In the genomic region with DNA sequence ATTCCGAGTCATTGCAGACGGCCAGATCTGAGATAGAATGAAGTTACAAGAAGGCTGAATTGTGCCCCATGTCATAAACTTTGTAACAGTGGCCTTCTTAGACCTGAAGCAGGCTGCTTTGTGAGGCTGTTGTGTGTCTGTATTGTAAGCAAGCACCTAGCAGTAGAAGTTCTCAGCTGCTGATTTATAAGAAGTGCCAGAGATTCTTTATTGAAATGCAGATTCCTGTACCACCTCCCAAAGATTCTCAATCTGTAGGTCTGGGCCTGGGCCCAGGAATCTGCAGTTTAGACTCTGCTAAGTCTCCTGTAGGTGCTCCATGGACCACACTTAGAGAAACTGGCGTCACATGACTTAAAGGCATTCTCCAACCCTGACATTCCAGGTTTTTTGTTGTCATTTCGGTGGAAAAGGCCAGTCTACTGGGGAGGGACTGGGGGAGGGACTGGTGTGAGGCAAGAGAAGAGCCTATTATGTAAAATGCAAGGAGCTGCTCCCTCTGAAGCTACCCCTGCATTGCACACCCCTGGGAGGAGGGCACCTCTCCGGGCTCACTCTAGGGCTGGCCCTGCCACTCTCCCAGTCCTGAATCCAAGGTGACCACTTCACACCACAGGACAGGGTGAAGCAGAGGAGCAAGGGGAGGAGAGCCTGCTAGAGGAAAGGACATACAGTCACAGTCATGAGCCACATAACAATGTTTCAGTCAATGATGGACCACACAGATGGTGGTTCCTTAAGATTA, we compare ENCODE assay signal across 1 cellular context.
TF ChIP-seq lines count a peak whose summit lies in the region.

No MANE protein-coding gene starts in this region.

TF ChIP-seq in WTC11, 78 proteins besides CTCF, POLR2A, EP300 and RAD21:
- TF ChIP-seq TCF7 (CRISPR knock-in tag; IDR thresholded peaks at IDR 0.05; ENCODE audit: low read depth) (no peak), ZNF423 (CRISPR knock-in tag; IDR thresholded peaks at IDR 0.05) (no peak), NFE2L1 (CRISPR knock-in tag; IDR thresholded peaks at IDR 0.05) (no peak), ZBTB21 (CRISPR knock-in tag; IDR thresholded peaks at IDR 0.05; ENCODE audit: borderline replicate concordance) (no peak)
- TF ChIP-seq, protein P1, sequence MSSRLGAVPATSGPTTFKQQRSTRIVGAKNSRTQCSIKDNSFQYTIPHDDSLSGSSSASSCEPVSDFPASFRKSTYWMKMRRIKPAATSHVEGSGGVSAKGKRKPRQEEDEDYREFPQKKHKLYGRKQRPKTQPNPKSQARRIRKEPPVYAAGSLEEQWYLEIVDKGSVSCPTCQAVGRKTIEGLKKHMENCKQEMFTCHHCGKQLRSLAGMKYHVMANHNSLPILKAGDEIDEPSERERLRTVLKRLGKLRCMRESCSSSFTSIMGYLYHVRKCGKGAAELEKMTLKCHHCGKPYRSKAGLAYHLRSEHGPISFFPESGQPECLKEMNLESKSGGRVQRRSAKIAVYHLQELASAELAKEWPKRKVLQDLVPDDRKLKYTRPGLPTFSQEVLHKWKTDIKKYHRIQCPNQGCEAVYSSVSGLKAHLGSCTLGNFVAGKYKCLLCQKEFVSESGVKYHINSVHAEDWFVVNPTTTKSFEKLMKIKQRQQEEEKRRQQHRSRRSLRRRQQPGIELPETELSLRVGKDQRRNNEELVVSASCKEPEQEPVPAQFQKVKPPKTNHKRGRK (CRISPR knock-in tag; IDR thresholded peaks at IDR 0.05; ENCODE audit: borderline replicate concordance), result no peak
- TF ChIP-seq, protein P2, sequence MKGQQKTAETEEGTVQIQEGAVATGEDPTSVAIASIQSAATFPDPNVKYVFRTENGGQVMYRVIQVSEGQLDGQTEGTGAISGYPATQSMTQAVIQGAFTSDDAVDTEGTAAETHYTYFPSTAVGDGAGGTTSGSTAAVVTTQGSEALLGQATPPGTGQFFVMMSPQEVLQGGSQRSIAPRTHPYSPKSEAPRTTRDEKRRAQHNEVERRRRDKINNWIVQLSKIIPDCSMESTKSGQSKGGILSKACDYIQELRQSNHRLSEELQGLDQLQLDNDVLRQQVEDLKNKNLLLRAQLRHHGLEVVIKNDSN (CRISPR knock-in tag; IDR thresholded peaks at IDR 0.05), result no peak
